Comparison of ENCODE assay signal across 14 cellular contexts in the genomic region with DNA sequence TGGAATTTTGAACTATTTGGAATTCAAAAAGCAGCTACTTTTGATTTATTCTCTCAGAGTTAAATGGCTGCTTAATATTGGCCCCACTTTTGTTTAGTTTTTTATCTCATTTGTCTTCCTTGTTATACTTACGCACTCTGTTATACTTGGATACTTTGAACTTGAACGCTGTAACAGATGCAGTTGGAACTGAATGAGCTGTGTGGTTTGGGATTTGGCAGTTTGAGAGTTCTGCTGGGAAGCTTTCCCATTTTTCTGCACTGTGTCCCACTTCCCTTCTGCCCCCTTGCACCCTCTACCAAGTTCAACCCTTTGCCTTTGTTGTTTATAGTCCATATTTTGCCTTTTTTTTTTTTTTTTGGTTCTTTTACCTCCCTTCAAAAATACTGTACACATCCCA. TPM values are rescaled to one million over a fixed set of nuclear protein-coding genes. Genes with fewer than 3 reads are reported as not detected.
A peak's percentile ranks its signal among the peaks of the same experiment; 100 is the strongest.
DNase-seq lines count a peak whose midpoint lies in the region; ATAC-seq and TF ChIP-seq lines count a peak whose summit lies in the region.
"Had no signal": no experiment of that assay in that cellular context is flagged by ENCODE, and none has a peak within 500 bp of the region (broad histone marks: within the 10 kb centered on the region; RNA-seq: fewer than 3 reads in every experiment).

No MANE protein-coding gene starts in this region.

- H3K27me3 ChIP-seq in Panc1 (ENCODE audit: control insufficient read depth, insufficient read depth, low read length) = no peaks in the 10 kb centered on the region

- H3K36me3 ChIP-seq in Panc1 (ENCODE audit: control insufficient read depth, insufficient read depth, low read length) (peaks cover 2% of the 10 kb centered on the region; the same call in 1 of the 2 replicates), mucosa of descending colon (ENCODE audit: low read depth) (no peaks in the 10 kb centered on the region)

- peaks cover 26% of the 10 kb centered on the region for H3K4me1 ChIP-seq in Panc1 (ENCODE audit: control insufficient read depth, insufficient read depth, low read length)
- H3K4me1 ChIP-seq in mucosa of descending colon (ENCODE audit: low read depth) = peaks cover 23% of the 10 kb centered on the region

- H3K4me3 ChIP-seq in Panc1 (ENCODE audit: low read depth in 2 of 2, low read length in 2 of 2) (peak overlapping the region in 1 of 2 experiments; percentile 1; a peak in 1 of 4 replicates), mucosa of descending colon (no peak overlapping the region)

- CTCF ChIA-PET in Panc1 (lab: Charles Lee) = interaction anchor here (0.9 kb wide), 1 partner anchor 70 kb away, joined by 3 read pairs; no protein-coding TSS in a partner anchor

- TF ChIP-seq CTCF in Panc1 (IDR thresholded peaks at IDR 0.05) (no peak), mucosa of descending colon (IDR thresholded peaks at IDR 0.05) (no peak)

- peak overlapping the region; percentile 35; the same call in 1 of the 2 replicates for H3K27ac ChIP-seq in Panc1 (ENCODE audit: low read length)

- no peak for DNase-seq in Panc1 (ENCODE audit: low read depth, low spot score)
- peak; percentile 42 for DNase-seq in fibroblast of gingiva (ENCODE audit: low read depth)
- no peak for DNase-seq in mucosa of descending colon
- peak; percentile 54 for DNase-seq in superior temporal gyrus (ENCODE audit: extremely low spot score)
- no peak for DNase-seq in iPS-NIHi11 (ENCODE audit: low spot score)
- DNase-seq in DMS79 (lab: John Stamatoyannopoulos, UW) = no peak
- DNase-seq in stimulated activated CD4-positive, alpha-beta T cell treated with anti-CD3 and anti-CD28 coated beads, Interleukin-4, amount 100 ng/mL, for 24 hours = no peak
- no peak for DNase-seq in dermis blood vessel endothelial cell
- DNase-seq: activated CD4-positive, CD25-positive, alpha-beta regulatory T cell treated with anti-CD3 and anti-CD28 coated beads, Interleukin-2, amount 50 U/mL, for 72 hours; activated effector memory CD4-positive, alpha-beta T cell treated with anti-CD3 and anti-CD28 coated beads, Interleukin-2, amount 50 U/mL, for 16 hours; NCI-H2107; stimulated activated naive CD8-positive, alpha-beta T cell treated with anti-CD3 and anti-CD28 coated beads, Interleukin-15, amount 100 ng/mL, for 72 hours had no signal

- POLR2A ChIA-PET in Panc1 (lab: Charles Lee) = interaction anchor here (0.6 to 1.2 kb wide), 2 partner anchors 88 to 117 kb away, joined by 3 read pairs; no protein-coding TSS in a partner anchor

- intact Hi-C loops in Panc1 (cut with micrococcal nuclease; ENCODE audit: unreplicated experiment) (loop anchor here (5.0 kb wide), 2 partner anchors 73 to 88 kb away; partner anchors contain the start of gene RFESD), mucosa of descending colon (cut with DNase I, micrococcal nuclease) (loop anchor here (5.0 to 10.0 kb wide), 2 partner anchors 70 to 88 kb away; partner anchors contain the start of gene RFESD (in 1 of the 2))

- ATAC-seq in Panc1 = no peak
- ATAC-seq in mucosa of descending colon = peak; percentile 4
- ATAC-seq: stimulated activated naive CD8-positive, alpha-beta T cell treated with anti-CD3 and anti-CD28 coated beads, Interleukin-15, amount 100 ng/mL, for 72 hours had no signal

- in situ Hi-C loops in Panc1 (cut with HindIII; ENCODE audit: low pct_unique_long_range_greater_than_20kb, low sequenced_read_pairs) = no loop called here

- H3K9me3 ChIP-seq in Panc1 (ENCODE audit: control insufficient read depth, insufficient read depth, low read depth, low read length) (no peaks in the 10 kb centered on the region), mucosa of descending colon (no peaks in the 10 kb centered on the region)

- no TSS peak for BruUV-seq in Panc1 (replicated peaks; lab: Mats Ljungman, UMichigan)

RNA-seq across cellular contexts. Expression of gene RHOBTB3, which starts 3.8 kb away (rescaled TPM):
- total RNA-seq in Panc1 (2021; ENCODE audit: unreplicated experiment) = 95.2 TPM
- 56.2 TPM for polyA plus RNA-seq in Panc1 (2012; ENCODE audit: insufficient read length)
- total RNA-seq in mucosa of descending colon = 10 to 100 TPM; 56.5 to 85.2 (median 60.4) TPM
- total RNA-seq in dermis blood vessel endothelial cell = 27.6 and 30.3 TPM in 2 replicates

RNA-seq across cellular contexts. Expression of gene SPATA9, which starts 52.1 kb away (rescaled TPM):
- 0.15 TPM for total RNA-seq in Panc1 (2021; ENCODE audit: unreplicated experiment)
- polyA plus RNA-seq in Panc1 (2012; ENCODE audit: insufficient read length) = 0.12 TPM
- 1 to 10 TPM in 1 of 3 donors, under 1 TPM in 2; 0.38 to 1.2 (median 0.39) TPM for total RNA-seq in mucosa of descending colon
- not detected in 2 replicates for total RNA-seq in dermis blood vessel endothelial cell
- total RNA-seq: HT-29 had no signal
- polyA plus RNA-seq: keratinocyte had no signal

Comparison
In these comparisons a context has a peak if more than half of its experiments do, and no peak if none do; other contexts are left out.
1. DNase-seq: peak in fibroblast of gingiva (single experiment) and superior temporal gyrus (single experiment); none in Panc1 (single experiment), mucosa of descending colon (0 of 3), iPS-NIHi11 (single experiment), DMS79 (single experiment), stimulated activated CD4-positive, alpha-beta T cell treated with anti-CD3 and anti-CD28 coated beads, Interleukin-4, amount 100 ng/mL, for 24 hours (single experiment) and dermis blood vessel endothelial cell (single experiment).